Comparison of ENCODE assay signal across 23 cellular contexts in the genomic region with DNA sequence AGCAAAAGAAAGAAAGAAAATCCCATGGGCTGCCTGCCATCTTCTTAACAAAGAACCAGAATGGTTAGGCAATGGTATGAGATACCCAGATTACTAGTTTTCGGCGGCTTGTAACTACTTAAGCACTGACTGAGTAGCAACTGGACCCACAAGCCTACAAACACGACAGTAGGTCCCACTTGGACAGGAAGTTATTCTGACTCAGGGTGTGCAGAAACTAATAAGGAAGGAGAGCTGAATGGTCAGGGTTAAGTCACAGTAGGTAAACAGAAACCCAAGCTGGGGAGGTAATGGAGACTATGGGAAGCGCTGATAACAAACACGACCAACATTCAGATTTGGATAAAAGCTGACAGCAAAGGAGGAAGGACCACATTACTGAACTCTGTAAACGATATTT. TPM values are rescaled to one million over a fixed set of nuclear protein-coding genes. Genes with fewer than 3 reads are reported as not detected.
DNase-seq lines count a peak whose midpoint lies in the region; ATAC-seq, FAIRE-seq and TF ChIP-seq lines count a peak whose summit lies in the region.
"Had no signal": no experiment of that assay in that cellular context is flagged by ENCODE, and none has a peak within 500 bp of the region (broad histone marks: within the 10 kb centered on the region; RNA-seq: fewer than 3 reads in every experiment).

No MANE protein-coding gene starts in this region.

- H3K36me3 ChIP-seq in PC-3 (ENCODE audit: low read depth, low read length), result no peaks in the 10 kb centered on the region
- H3K36me3 ChIP-seq in bronchial epithelial cell (ENCODE audit: control insufficient read depth, insufficient read depth, low read length), result no peaks in the 10 kb centered on the region
- H3K36me3 ChIP-seq in mucosa of descending colon (ENCODE audit: low read depth), result no peaks in the 10 kb centered on the region

- H3F3A ChIP-seq in PC-3 (ENCODE audit: low read length, unreplicated experiment), result no peaks in the 10 kb centered on the region

- no peak for TF ChIP-seq CTCF in PC-3 (conservative IDR thresholded peaks at IDR 0.05; ENCODE audit: low read depth, low read length)
- no peak for TF ChIP-seq CTCF in bronchial epithelial cell (IDR thresholded peaks at IDR 0.05; ENCODE audit: insufficient read depth, low read length, severe bottlenecking)
- no peak for TF ChIP-seq CTCF in mucosa of descending colon (IDR thresholded peaks at IDR 0.05)

- no peak overlapping the region; the same call in 1 of the 2 replicates for H3K9ac ChIP-seq in PC-3 (ENCODE audit: low read length)
- H3K9ac ChIP-seq: GM23248 had no signal

- peak overlapping the region; percentile 26 for H3K4me2 ChIP-seq in PC-3 (ENCODE audit: low read length)

- H3K4me1 ChIP-seq in PC-3 (ENCODE audit: insufficient read depth, low read length), result peaks cover 10% of the 10 kb centered on the region
- no peaks in the 10 kb centered on the region for H3K4me1 ChIP-seq in mucosa of descending colon (ENCODE audit: low read depth)
- H3K4me1 ChIP-seq: Caco-2 had no signal

- CTCF ChIA-PET in PC-3 (lab: Charles Lee), result no interaction called here

- H3K27me3 ChIP-seq in PC-3 (ENCODE audit: low read length) (no peaks in the 10 kb centered on the region), bronchial epithelial cell (ENCODE audit: control insufficient read depth, insufficient read depth, low read length) (no peaks in the 10 kb centered on the region)

- H3K9me3 ChIP-seq in PC-3 (ENCODE audit: low read length), result no peaks in the 10 kb centered on the region
- H3K9me3 ChIP-seq in mucosa of descending colon, result no peaks in the 10 kb centered on the region
- H3K9me3 ChIP-seq: Caco-2 had no signal

- H3K27ac ChIP-seq in PC-3 (ENCODE audit: low read length), result peak overlapping the region; percentile 25
- H3K27ac ChIP-seq: 22Rv1, C4-2B, GM23248 had no signal

- FAIRE-seq in bronchial epithelial cell (lab: Jason Lieb, UNC), result no peak
- FAIRE-seq: A204.1, G401.6, GM12878, GM18507 had no signal

- H4K20me1 ChIP-seq in PC-3 (ENCODE audit: low read length), result no peaks in the 10 kb centered on the region

- peak overlapping the region; percentile 33 for H2AFZ ChIP-seq in PC-3 (ENCODE audit: low read length)
- H2AFZ ChIP-seq: GM23248 had no signal

- H3K9me2 ChIP-seq in PC-3 (replicated peaks; ENCODE audit: low read length), result no peaks in the 10 kb centered on the region

- H3K4me3 ChIP-seq in PC-3 (ENCODE audit: low read length) (no peak overlapping the region), bronchial epithelial cell (ENCODE audit: low read depth, low read length) (no peak overlapping the region), mucosa of descending colon (no peak overlapping the region)
- H3K4me3 ChIP-seq: GM12878, GM23248 had no signal

- POLR2A ChIA-PET in PC-3 (lab: Charles Lee; ENCODE audit: unreplicated experiment), result no interaction called here

- peak; percentile 3 for DNase-seq in DMS53 (lab: John Stamatoyannopoulos, UW)
- DNase-seq in DMS53 treated with DMSO at 0.1 percent for 48 hours (lab: John Stamatoyannopoulos, UW; ENCODE audit: unreplicated experiment), result no peak
- DNase-seq in PC-3, result peak; percentile 73
- DNase-seq in bronchial epithelial cell (ENCODE audit: low read depth), result peak; percentile 79
- DNase-seq in mucosa of descending colon, result no peak
- no peak for DNase-seq in cardiac septum (ENCODE audit: low spot score)
- DNase-seq in C1 segment of cervical spinal cord (lab: John Stamatoyannopoulos, UW), result no peak
- DNase-seq: ACHN; Caco-2; CD4-positive, CD25-positive, alpha-beta regulatory T cell; CD8-positive, alpha-beta T cell; DMS153; DMS79 treated with DMSO at 0.1 percent for 48 hours; GM23248; H9 had no signal

- H3K79me2 ChIP-seq in PC-3 (ENCODE audit: low read length), result no peaks in the 10 kb centered on the region

- no TSS peak for BruUV-seq in PC-3 (replicated peaks; lab: Mats Ljungman, UMichigan)

- intact Hi-C loops in PC-3 (cut with micrococcal nuclease), result no loop called here
- intact Hi-C loops in mucosa of descending colon (cut with DNase I, micrococcal nuclease), result no loop called here
- intact Hi-C loops in cardiac septum (cut with DNase I), result no loop called here

- ATAC-seq in PC-3 (peak; percentile 60), mucosa of descending colon (peak; percentile 27), GM19328 (IDR thresholded peaks at IDR 0.05; ENCODE audit: unreplicated experiment) (no peak)
- ATAC-seq: CD8-positive, alpha-beta T cell; GM12878; HCT116 had no signal

RNA-seq across cellular contexts. Expression of a gene that starts 10.4 kb away (rescaled TPM):
- total RNA-seq in PC-3 (2014; rRNA removed) (0.23 and 0.66 TPM in 2 replicates), bronchial epithelial cell (0.26 and 0.51 TPM in 2 replicates), mucosa of descending colon (10 to 100 TPM in 1 of 3 donors, 1 to 10 TPM in 2; 1.3 to 34.9 (median 3.5) TPM), cardiac septum (9.8 TPM)
- total RNA-seq: GM23248 had no signal

Comparison
In these comparisons a context has a peak if more than half of its experiments do, and no peak if none do; other contexts are left out.
1. DNase-seq: peak in DMS53 (single experiment), PC-3 (single experiment) and bronchial epithelial cell (single experiment); none in DMS53 treated with DMSO at 0.1 percent for 48 hours (single experiment), mucosa of descending colon (0 of 3), cardiac septum (single experiment) and C1 segment of cervical spinal cord (0 of 14).